In genomic region chr12:27383429-27384260, GRCh38 we compare ENCODE assay signal across 8 cellular contexts. TPM values are rescaled to one million over a fixed set of nuclear protein-coding genes. Genes with fewer than 3 reads are reported as not detected.
DNase-seq lines count a peak whose midpoint lies in the region; ATAC-seq and TF ChIP-seq lines count a peak whose summit lies in the region.

No MANE protein-coding gene starts in this region.

- H3K36me3 ChIP-seq in SJCRH30 = no peaks in the 10 kb centered on the region
- no peaks in the 10 kb centered on the region for H3K36me3 ChIP-seq in upper lobe of left lung

- DNase-seq in AML-193 (lab: John Stamatoyannopoulos, UW) (peak; percentile 38 to 61), M059J (ENCODE audit: low read depth) (peak; percentile 81), SJCRH30 (peak; percentile 72 to 87), globus pallidus (ENCODE audit: low spot score) (peak; percentile 36), posterior cingulate gyrus (peak in 8 of 10 donors; percentile 30 to 87 (median 60)), upper lobe of left lung (peak in 1 of 2 donors; percentile 72)
- DNase-seq in activated effector memory CD4-positive, alpha-beta T cell treated with Interleukin-2 at 50 U/mL for 16 hours = peak; percentile 25

- H3K4me1 ChIP-seq in SJCRH30 (no peaks in the 10 kb centered on the region), upper lobe of left lung (no peaks in the 10 kb centered on the region)

- H3K4me3 ChIP-seq in SJCRH30 (no peak overlapping the region), upper lobe of left lung (no peak overlapping the region)

- ATAC-seq in GM19372 (IDR thresholded peaks at IDR 0.05; ENCODE audit: low read depth, unreplicated experiment) = peak; percentile 56
- peak; percentile 61 to 86 for ATAC-seq in upper lobe of left lung (ENCODE audit: low FRiP score in 2 of 2)

- intact Hi-C loops in posterior cingulate gyrus (cut with DNase I) = no loop called here

- no peak for TF ChIP-seq POLR2A in upper lobe of left lung (IDR thresholded peaks at IDR 0.05)

- H3K27me3 ChIP-seq in SJCRH30 (no peaks in the 10 kb centered on the region), upper lobe of left lung (no peaks in the 10 kb centered on the region)

- 68 to 69% methylated on average over 12 of the region's 12 CpGs for WGBS in upper lobe of left lung, 2 donors

- TF ChIP-seq EP300 in upper lobe of left lung (IDR thresholded peaks at IDR 0.05) = no peak

- peak; percentile 57 to 90 (median 69) for TF ChIP-seq CTCF in upper lobe of left lung (IDR thresholded peaks at IDR 0.05)

- H3K9me3 ChIP-seq in SJCRH30 (replicated peaks) = no peaks in the 10 kb centered on the region
- no peaks in the 10 kb centered on the region for H3K9me3 ChIP-seq in upper lobe of left lung

- no peak overlapping the region for H3K27ac ChIP-seq in SJCRH30
- H3K27ac ChIP-seq in upper lobe of left lung = no peak overlapping the region

RNA-seq across cellular contexts. Expression of gene BMAL2, which starts 51.0 kb away (rescaled TPM):
- 22.8 and 36.0 TPM in 2 replicates for total RNA-seq in M059J (2014; rRNA removed; shearing (Covaris generic))
- 10.4 and 10.6 TPM in 2 replicates for total RNA-seq in SJCRH30 (2014; rRNA removed; shearing (Covaris generic))
- total RNA-seq in upper lobe of left lung = 1 to 10 TPM; 2.1 to 7.5 (median 3.1) TPM
